In the genomic region with DNA sequence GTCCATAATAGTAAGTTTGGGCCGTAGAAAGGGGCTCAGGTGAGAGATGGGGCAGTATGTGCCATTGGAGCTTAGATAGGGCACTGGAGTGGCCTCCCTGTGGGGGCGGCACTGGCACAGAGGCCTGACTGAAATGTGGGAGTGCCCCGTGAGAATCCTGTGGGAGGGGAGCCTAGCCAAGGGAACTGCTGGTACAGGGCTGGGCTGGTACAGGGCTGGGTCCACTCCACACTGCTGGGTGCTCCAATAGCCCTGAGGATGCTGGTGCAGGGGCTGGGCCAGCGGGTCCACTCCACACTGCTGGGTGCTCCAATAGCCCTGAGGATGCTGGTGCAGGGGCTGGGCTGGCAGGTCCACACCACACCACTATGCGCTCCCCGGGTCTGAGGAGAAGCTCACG, we compare ENCODE assay signal across 27 cellular contexts. TPM values are rescaled to one million over a fixed set of nuclear protein-coding genes. Genes with fewer than 3 reads are reported as not detected.
DNase-seq lines count a peak whose midpoint lies in the region; ATAC-seq and TF ChIP-seq lines count a peak whose summit lies in the region.
"Had no signal": no experiment of that assay in that cellular context is flagged by ENCODE, and none has a peak within 500 bp of the region (broad histone marks: within the 10 kb centered on the region; RNA-seq: fewer than 3 reads in every experiment).

No MANE protein-coding gene starts in this region.

- no peak overlapping the region for H3K4me3 Mint-ChIP-seq in activated CD4-positive, alpha-beta T cell treated with anti-CD3 and anti-CD28 coated beads, Interleukin-2, amount 10 ng/mL, durations not matched to agents 24 days and 14 days
- no peak overlapping the region for H3K4me3 Mint-ChIP-seq in endodermal cell
- H3K4me3 Mint-ChIP-seq: activated CD8-positive, alpha-beta memory T cell treated with anti-CD3 and anti-CD28 coated beads, Interleukin-2, amount 10 ng/mL, durations not matched to agents 7 days and 5 days; GM23338; nephron; WTC11 had no signal

- H3K36me3 Mint-ChIP-seq in activated CD4-positive, alpha-beta T cell treated with anti-CD3 and anti-CD28 coated beads, Interleukin-2, amount 10 ng/mL, durations not matched to agents 24 days and 14 days (ENCODE audit: low read depth), result peaks cover 44% of the 10 kb centered on the region
- peaks cover 36% of the 10 kb centered on the region for H3K36me3 Mint-ChIP-seq in endodermal cell (ENCODE audit: low read depth)

- H3K4me3 ChIP-seq in Panc1 (ENCODE audit: low read depth in 2 of 2, low read length in 2 of 2) (no peak overlapping the region), coronary artery (no peak overlapping the region), endodermal cell (ENCODE audit: low read length) (no peak overlapping the region)
- H3K4me3 ChIP-seq: ascending aorta, colonic mucosa, GM23338, SK-N-MC, skin epidermis had no signal

- no peaks in the 10 kb centered on the region for H3K9me3 ChIP-seq in Panc1 (ENCODE audit: control insufficient read depth, insufficient read depth, low read depth, low read length)
- no peaks in the 10 kb centered on the region for H3K9me3 ChIP-seq in endodermal cell (ENCODE audit: control insufficient read depth, low read length)
- H3K9me3 ChIP-seq: ascending aorta, colonic mucosa had no signal

- DNase-seq in activated CD4-positive, alpha-beta T cell treated with anti-CD3 and anti-CD28 coated beads, Interleukin-2, amount 10 ng/mL, durations not matched to agents 24 days and 14 days, result no peak
- no peak for DNase-seq in activated CD4-positive, alpha-beta T cell treated with anti-CD3 and anti-CD28 coated beads for 4 hours
- DNase-seq in Panc1 (ENCODE audit: low read depth, low spot score), result no peak
- peak; percentile 38 for DNase-seq in coronary artery (ENCODE audit: low spot score)
- no peak for DNase-seq in sciatic nerve (ENCODE audit: low spot score)
- no peak for DNase-seq in endodermal cell
- DNase-seq in GM03348 (ENCODE audit: low spot score), result no peak
- no peak for DNase-seq in left lobe of liver (ENCODE audit: low spot score)
- DNase-seq: activated CD4-positive, alpha-beta T cell treated with anti-CD3 and anti-CD28 coated beads, Interleukin-2, amount 50 U/mL, for 1 hour; activated CD8-positive, alpha-beta memory T cell treated with anti-CD3 and anti-CD28 coated beads, Interleukin-2, amount 10 ng/mL, durations not matched to agents 7 days and 5 days; colonic mucosa; effector memory CD4-positive, alpha-beta T cell; erythroblast; NCI-H2029 treated with DMSO at 0.1 percent for 48 hours; NCI-H526; NK-92 treated with Interleukin-12 subunit alpha and Interleukin-12 subunit beta, amount 100 ng/mL, for 24 hours; stimulated activated naive CD4-positive, alpha-beta T cell treated with Interleukin-2 at 50 U/mL for 16 hours; T-helper 1 cell had no signal

- TF ChIP-seq CTCF in Panc1 (IDR thresholded peaks at IDR 0.05) (no peak), coronary artery (IDR thresholded peaks at IDR 0.05) (no peak), endodermal cell (conservative IDR thresholded peaks at IDR 0.05) (no peak)

- WGBS in endodermal cell (ENCODE audit: insufficient coverage in 1 of 2, insufficient read length in 1 of 2), 2 experiments, result 93 to 97% methylated on average over 6 to 7 of the region's 7 CpGs

- no TSS peak for BruUV-seq in Panc1 (replicated peaks; lab: Mats Ljungman, UMichigan)

- CTCF ChIA-PET in Panc1 (lab: Charles Lee), result no interaction called here

- H3K9ac ChIP-seq in endodermal cell (ENCODE audit: extremely low read depth, low read length, poor library complexity, severe bottlenecking), result no peak overlapping the region
- H3K9ac ChIP-seq: KMS-11 had no signal

- H3K27ac Mint-ChIP-seq in activated CD4-positive, alpha-beta T cell treated with anti-CD3 and anti-CD28 coated beads, Interleukin-2, amount 10 ng/mL, durations not matched to agents 24 days and 14 days, result peak overlapping the region; percentile 30
- no peak overlapping the region for H3K27ac Mint-ChIP-seq in endodermal cell
- H3K27ac Mint-ChIP-seq: activated naive CD4-positive, alpha-beta T cell treated with anti-CD3 and anti-CD28 coated beads, Interleukin-2, amount 50 U/mL, for 72 hours; GM23338 had no signal

- H3K4me1 Mint-ChIP-seq in activated CD4-positive, alpha-beta T cell treated with anti-CD3 and anti-CD28 coated beads, Interleukin-2, amount 10 ng/mL, durations not matched to agents 24 days and 14 days, result peaks cover 44% of the 10 kb centered on the region
- peaks cover 4% of the 10 kb centered on the region for H3K4me1 Mint-ChIP-seq in endodermal cell

- in situ Hi-C loops in Panc1 (cut with HindIII; ENCODE audit: low pct_unique_long_range_greater_than_20kb, low sequenced_read_pairs), result no loop called here

- ATAC-seq in Panc1 (peak; percentile 38; the same call in 1 of the 2 replicates), sciatic nerve (peak; percentile 27), left lobe of liver (no peak)
- ATAC-seq: activated CD8-positive, alpha-beta memory T cell treated with anti-CD3 and anti-CD28 coated beads, Interleukin-2, amount 10 ng/mL, durations not matched to agents 7 days and 5 days; activated naive CD4-positive, alpha-beta T cell treated with anti-CD3 and anti-CD28 coated beads, Interleukin-2, amount 50 U/mL, for 72 hours; GM23338; WTC11 had no signal

- intact Hi-C loops in activated CD4-positive, alpha-beta T cell treated with anti-CD3 and anti-CD28 coated beads, Interleukin-2, amount 10 ng/mL, durations not matched to agents 24 days and 14 days (cut with micrococcal nuclease), result no loop called here
- intact Hi-C loops in Panc1 (cut with micrococcal nuclease; ENCODE audit: unreplicated experiment), result no loop called here
- intact Hi-C loops in sciatic nerve (cut with DNase I), result no loop called here

- POLR2A ChIA-PET in Panc1 (lab: Charles Lee), result no interaction called here

- H3K27ac ChIP-seq in Panc1 (ENCODE audit: low read length) (no peak overlapping the region), coronary artery (no peak overlapping the region), endodermal cell (ENCODE audit: low read depth, low read length) (no peak overlapping the region)
- H3K27ac ChIP-seq: 22Rv1, ascending aorta, colonic mucosa, KMS-11, SK-N-MC had no signal

- H3K36me3 ChIP-seq in Panc1 (ENCODE audit: control insufficient read depth, insufficient read depth, low read length) (peaks cover 2% of the 10 kb centered on the region), endodermal cell (ENCODE audit: control insufficient read depth, insufficient read depth, low read length) (peaks cover 50% of the 10 kb centered on the region)

- H3K27me3 Mint-ChIP-seq in activated CD4-positive, alpha-beta T cell treated with anti-CD3 and anti-CD28 coated beads, Interleukin-2, amount 10 ng/mL, durations not matched to agents 24 days and 14 days, result no peaks in the 10 kb centered on the region
- H3K27me3 Mint-ChIP-seq in endodermal cell (ENCODE audit: insufficient read depth), result no peaks in the 10 kb centered on the region
- H3K27me3 Mint-ChIP-seq: activated CD8-positive, alpha-beta memory T cell treated with anti-CD3 and anti-CD28 coated beads, Interleukin-2, amount 10 ng/mL, durations not matched to agents 7 days and 5 days had no signal

- H3K4me1 ChIP-seq in Panc1 (ENCODE audit: control insufficient read depth, insufficient read depth, low read length) (no peaks in the 10 kb centered on the region), endodermal cell (ENCODE audit: control insufficient read depth, insufficient read depth, low read length) (no peaks in the 10 kb centered on the region)
- H3K4me1 ChIP-seq: ascending aorta, colonic mucosa had no signal

- H3K27me3 ChIP-seq in Panc1 (ENCODE audit: control insufficient read depth, insufficient read depth, low read length), result no peaks in the 10 kb centered on the region
- no peaks in the 10 kb centered on the region for H3K27me3 ChIP-seq in endodermal cell (ENCODE audit: control insufficient read depth, insufficient read depth, low read length, poor library complexity, severe bottlenecking)
- H3K27me3 ChIP-seq: ascending aorta, colonic mucosa had no signal

- no peaks in the 10 kb centered on the region for H3K9me3 Mint-ChIP-seq in activated CD4-positive, alpha-beta T cell treated with anti-CD3 and anti-CD28 coated beads, Interleukin-2, amount 10 ng/mL, durations not matched to agents 24 days and 14 days
- no peaks in the 10 kb centered on the region for H3K9me3 Mint-ChIP-seq in endodermal cell
- H3K9me3 Mint-ChIP-seq: activated naive CD4-positive, alpha-beta T cell treated with anti-CD3 and anti-CD28 coated beads, Interleukin-2, amount 50 U/mL, for 72 hours; GM23338; nephron; WTC11 had no signal

RNA-seq across cellular contexts. Expression of gene PWP2, which starts 44.8 kb away (rescaled TPM):
- total RNA-seq in activated CD4-positive, alpha-beta T cell treated with anti-CD3 and anti-CD28 coated beads, Interleukin-2, amount 10 ng/mL, durations not matched to agents 24 days and 14 days, result 10.0 and 16.5 TPM in 2 replicates
- 6.8 TPM for total RNA-seq in Panc1 (2021; ENCODE audit: unreplicated experiment)
- 3.2 TPM for polyA plus RNA-seq in Panc1 (2012; ENCODE audit: insufficient read length)
- 6.4 TPM for total RNA-seq in sciatic nerve
- 1 to 10 TPM; 9.1 to 9.6 TPM for total RNA-seq in endodermal cell
- polyA plus RNA-seq in endodermal cell (2013, experiment 1 of 2), result 6.1 TPM
- 2.9 TPM for polyA plus RNA-seq in endodermal cell (2013, experiment 2 of 2)
- 4.8 TPM for total RNA-seq in left lobe of liver

RNA-seq across cellular contexts. Expression of gene TRAPPC10, which starts 50.3 kb away (rescaled TPM):
- 69.6 and 75.0 TPM in 2 replicates for total RNA-seq in activated CD4-positive, alpha-beta T cell treated with anti-CD3 and anti-CD28 coated beads, Interleukin-2, amount 10 ng/mL, durations not matched to agents 24 days and 14 days
- total RNA-seq in Panc1 (2021; ENCODE audit: unreplicated experiment) (34.5 TPM), sciatic nerve (55.1 TPM), endodermal cell (10 to 100 TPM; 36.8 to 40.1 TPM), left lobe of liver (21.2 TPM)
- polyA plus RNA-seq in Panc1 (2012; ENCODE audit: insufficient read length), result 18.0 TPM
- 18.6 TPM for polyA plus RNA-seq in endodermal cell (2013, experiment 1 of 2)
- 18.9 TPM for polyA plus RNA-seq in endodermal cell (2013, experiment 2 of 2)
